10 cellular contexts compared by ENCODE assay signal in genomic region chr13:59413121-59413520, GRCh38.
DNase-seq lines count a peak whose midpoint lies in the region; ATAC-seq and TF ChIP-seq lines count a peak whose summit lies in the region.
"Had no signal": no experiment of that assay in that cellular context is flagged by ENCODE, and none has a peak within 500 bp of the region (broad histone marks: within the 10 kb centered on the region; RNA-seq: fewer than 3 reads in every experiment).

No MANE protein-coding gene starts in this region.

- no peaks in the 10 kb centered on the region for H3K36me3 ChIP-seq in left lung
- no peaks in the 10 kb centered on the region for H3K36me3 ChIP-seq in right lobe of liver
- H3K36me3 ChIP-seq: spleen had no signal

- H3K4me3 ChIP-seq in left lung (no peak overlapping the region), right lobe of liver (no peak overlapping the region)
- H3K4me3 ChIP-seq: spleen had no signal

- H3K27ac ChIP-seq in left lung: no peak overlapping the region
- no peak overlapping the region for H3K27ac ChIP-seq in right lobe of liver

- intact Hi-C loops in left lung (cut with DNase I) (no loop called here), right lobe of liver (cut with DNase I) (no loop called here)

- DNase-seq in M059J (ENCODE audit: low read depth): peak; percentile 27
- no peak for DNase-seq in left lung
- DNase-seq in right lobe of liver: no peak
- DNase-seq in activated T-cell treated with anti-CD3 and anti-CD28 coated beads for 4 hours: no peak
- DNase-seq in DMS153 (lab: John Stamatoyannopoulos, UW): no peak
- no peak for DNase-seq in NCI-H1048 (lab: John Stamatoyannopoulos, UW)
- DNase-seq: activated naive CD8-positive, alpha-beta T cell treated with anti-CD3 and anti-CD28 coated beads, Interleukin-2, amount 10 ng/mL, durations not matched to agents 7 days and 5 days; spleen had no signal

- ATAC-seq in GM18868 (IDR thresholded peaks at IDR 0.05; ENCODE audit: unreplicated experiment): peak; percentile 98
- peak; percentile 96 for ATAC-seq in HG02852 (IDR thresholded peaks at IDR 0.05; ENCODE audit: unreplicated experiment)
- ATAC-seq in left lung: peak; percentile 87
- ATAC-seq in right lobe of liver: no peak

- no peak for TF ChIP-seq POLR2A in right lobe of liver (IDR thresholded peaks at IDR 0.05)

- H3K27me3 ChIP-seq in left lung: no peaks in the 10 kb centered on the region
- no peaks in the 10 kb centered on the region for H3K27me3 ChIP-seq in right lobe of liver
- H3K27me3 ChIP-seq: spleen had no signal

- peaks cover 0 to 8% of the 10 kb centered on the region in 2 donors for H3K4me1 ChIP-seq in left lung
- no peaks in the 10 kb centered on the region for H3K4me1 ChIP-seq in right lobe of liver

- TF ChIP-seq CTCF in left lung (IDR thresholded peaks at IDR 0.05): no peak
- TF ChIP-seq CTCF in right lobe of liver (IDR thresholded peaks at IDR 0.05): no peak

- H3K9me3 ChIP-seq in left lung: no peaks in the 10 kb centered on the region
- no peaks in the 10 kb centered on the region for H3K9me3 ChIP-seq in right lobe of liver

Comparison
In these comparisons a context has a peak if more than half of its experiments do, and no peak if none do; other contexts are left out.
1. ATAC-seq: peak in GM18868 (single experiment), HG02852 (single experiment) and left lung (single experiment); none in right lobe of liver (0 of 4).